In genomic region chr16:60346256-60346655, GRCh38 we compare ENCODE assay signal across 21 cellular contexts.
A peak's percentile ranks its signal among the peaks of the same experiment; 100 is the strongest.
DNase-seq lines count a peak whose midpoint lies in the region; ATAC-seq, FAIRE-seq and TF ChIP-seq lines count a peak whose summit lies in the region.
"Had no signal": no experiment of that assay in that cellular context is flagged by ENCODE, and none has a peak within 500 bp of the region (broad histone marks: within the 10 kb centered on the region; RNA-seq: fewer than 3 reads in every experiment).

No MANE protein-coding gene starts in this region.

- H3K4me1 Mint-ChIP-seq in stimulated activated effector memory CD8-positive, alpha-beta T cell treated with anti-CD3 and anti-CD28 coated beads, Interleukin-12 subunit alpha, Interleukin-12 subunit beta, amount 100 ng/mL, for 72 hours, result no peaks in the 10 kb centered on the region
- H3K4me1 Mint-ChIP-seq: B cell had no signal

- no peak for TF ChIP-seq POLR2A in GM12892 (IDR thresholded peaks at IDR 0.05; ENCODE audit: low read depth, low read length)

- H3K36me3 Mint-ChIP-seq in stimulated activated effector memory CD8-positive, alpha-beta T cell treated with anti-CD3 and anti-CD28 coated beads, Interleukin-12 subunit alpha, Interleukin-12 subunit beta, amount 100 ng/mL, for 72 hours, result no peaks in the 10 kb centered on the region
- H3K36me3 Mint-ChIP-seq: CD8-positive, alpha-beta T cell had no signal

- H3K4me3 Mint-ChIP-seq in stimulated activated effector memory CD8-positive, alpha-beta T cell treated with anti-CD3 and anti-CD28 coated beads, Interleukin-12 subunit alpha, Interleukin-12 subunit beta, amount 100 ng/mL, for 72 hours, result no peak overlapping the region
- H3K4me3 Mint-ChIP-seq: B cell; CD4-positive, alpha-beta T cell; CD8-positive, alpha-beta T cell had no signal

- TF ChIP-seq CTCF in retinal pigment epithelial cell (conservative IDR thresholded peaks at IDR 0.05; ENCODE audit: low read depth, low read length), result no peak

- H3K4me3 ChIP-seq in retinal pigment epithelial cell (ENCODE audit: low read length), result no peak overlapping the region
- H3K4me3 ChIP-seq: A549; BLaER1 treated with 17β-estradiol and CSF1 and Interleukin-3, amounts not matched to agents 10 nM and 100 nM; GM12878 had no signal

- no peak overlapping the region for H3K27ac Mint-ChIP-seq in stimulated activated effector memory CD8-positive, alpha-beta T cell treated with anti-CD3 and anti-CD28 coated beads, Interleukin-12 subunit alpha, Interleukin-12 subunit beta, amount 100 ng/mL, for 72 hours
- H3K27ac Mint-ChIP-seq: B cell; CD4-positive, alpha-beta T cell; CD8-positive, alpha-beta T cell had no signal

- peak; percentile 75 for DNase-seq in COLO829 (ENCODE audit: low spot score)
- peak; percentile 98 for DNase-seq in foreskin melanocyte
- peak; percentile 11 for DNase-seq in retinal pigment epithelial cell (ENCODE audit: low read depth)
- DNase-seq in stimulated activated effector memory CD8-positive, alpha-beta T cell treated with anti-CD3 and anti-CD28 coated beads, Interleukin-12 subunit alpha, Interleukin-12 subunit beta, amount 100 ng/mL, for 72 hours (ENCODE audit: low spot score in 2 of 2), result no peak
- DNase-seq in GM12892 (ENCODE audit: insufficient read length), result no peak
- DNase-seq: AML-193; CD4-positive, alpha-beta T cell; CD8-positive, alpha-beta T cell; COR-L47; DMS 273 treated with DMSO at 0.1 percent for 48 hours; DMS153; DMS53; DMS79; DND-41; EL; GDM1 had no signal

- no peak for ATAC-seq in stimulated activated effector memory CD8-positive, alpha-beta T cell treated with anti-CD3 and anti-CD28 coated beads, Interleukin-12 subunit alpha, Interleukin-12 subunit beta, amount 100 ng/mL, for 72 hours
- ATAC-seq: A549; CD8-positive, alpha-beta T cell; GM12878 had no signal

- FAIRE-seq in GM12892 (lab: Jason Lieb, UNC), result no peak
- FAIRE-seq: GM12878, GM19239 had no signal

- peaks cover 17% of the 10 kb centered on the region for H3K9me3 Mint-ChIP-seq in stimulated activated effector memory CD8-positive, alpha-beta T cell treated with anti-CD3 and anti-CD28 coated beads, Interleukin-12 subunit alpha, Interleukin-12 subunit beta, amount 100 ng/mL, for 72 hours

Comparison
In these comparisons a context has a peak if more than half of its experiments do, and no peak if none do; other contexts are left out.
1. DNase-seq: peak in COLO829 (single experiment), foreskin melanocyte (single experiment) and retinal pigment epithelial cell (single experiment); none in stimulated activated effector memory CD8-positive, alpha-beta T cell treated with anti-CD3 and anti-CD28 coated beads, Interleukin-12 subunit alpha, Interleukin-12 subunit beta, amount 100 ng/mL, for 72 hours (0 of 2) and GM12892 (single experiment).